18 cellular contexts compared by ENCODE assay signal in the genomic region with DNA sequence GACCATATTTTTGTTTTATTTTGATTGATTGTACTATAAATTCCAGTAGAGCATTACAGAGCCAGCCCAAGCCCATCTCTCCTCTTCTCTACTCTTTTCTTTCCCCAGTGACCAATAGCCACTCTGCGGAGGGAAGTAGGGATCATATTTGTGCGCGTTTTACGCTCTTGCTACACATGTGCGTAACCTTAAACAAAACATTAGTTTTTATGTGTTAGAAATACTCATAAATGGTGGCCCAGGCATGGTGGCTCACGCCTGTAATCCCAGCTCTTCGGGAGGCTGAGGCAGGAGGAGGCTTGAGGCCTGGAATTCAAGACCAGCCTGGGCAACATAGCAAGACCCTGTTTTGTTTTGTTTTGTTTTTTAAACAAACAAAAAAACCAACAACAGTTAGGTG.
"Had no signal": no experiment of that assay in that cellular context is flagged by ENCODE, and none has a peak within 500 bp of the region (broad histone marks: within the 10 kb centered on the region; RNA-seq: fewer than 3 reads in every experiment).

No MANE protein-coding gene starts in this region.

- H3K27ac ChIP-seq: esophagus muscularis mucosa, hepatocyte, suprapubic skin had no signal

- H3K27me3 ChIP-seq: esophagus muscularis mucosa, hepatocyte, suprapubic skin had no signal

- H3K36me3 Mint-ChIP-seq: type B pancreatic cell had no signal

- H3K4me3 ChIP-seq: esophagus muscularis mucosa, hepatocyte, suprapubic skin had no signal

- H3K36me3 ChIP-seq: suprapubic skin had no signal

- H3K9me3 Mint-ChIP-seq: type B pancreatic cell had no signal

- H3K9me3 ChIP-seq: suprapubic skin had no signal

- H3K27ac Mint-ChIP-seq: type B pancreatic cell had no signal

- H3K4me3 Mint-ChIP-seq: activated T-helper 1 cell treated with anti-CD3 and anti-CD28 coated beads, Interleukin-12 subunit alpha, Interleukin-12 subunit beta, Interleukin-2, Interleukin-4 antibody, amounts not matched to agents 30 ng/mL and 10 ng/mL and 1 ng/mL, durations not matched to agents 14 hours and 24 hours and 36 hours; type B pancreatic cell had no signal

- H3K27me3 Mint-ChIP-seq: type B pancreatic cell had no signal

- DNase-seq: activated CD4-positive, alpha-beta T cell treated with anti-CD3 and anti-CD28 coated beads, Interleukin-2, amount 50 U/mL, for 4 hours; activated CD4-positive, CD25-positive, alpha-beta regulatory T cell treated with anti-CD3 and anti-CD28 coated beads, Interleukin-2, amount 50 U/mL, for 72 hours; activated CD8-positive, alpha-beta memory T cell treated with anti-CD3 and anti-CD28 coated beads, Interleukin-2, amount 50 U/mL, for 48 hours; activated naive CD4-positive, alpha-beta T cell treated with Interleukin-2 at 50 U/mL for 16 hours; amniotic stem cell; caudate nucleus; mammary epithelial cell; nucleus accumbens; stimulated activated CD4-positive, alpha-beta T cell treated with anti-CD3 and anti-CD28 coated beads, Interleukin-15, amount 100 ng/mL, for 24 hours; stimulated activated CD4-positive, alpha-beta T cell treated with anti-CD3 and anti-CD28 coated beads, Interleukin-4, amount 100 ng/mL, for 1 hour; stimulated activated naive CD4-positive, alpha-beta T cell treated with Interleukin-2 at 50 U/mL for 16 hours; T-helper 1 cell; T1000 had no signal
